In genomic region chr19:41434450-41434849, GRCh38 we compare ENCODE assay signal across 24 cellular contexts. TPM values are rescaled to one million over a fixed set of nuclear protein-coding genes. Genes with fewer than 3 reads are reported as not detected.
DNase-seq lines count a peak whose midpoint lies in the region; ATAC-seq and TF ChIP-seq lines count a peak whose summit lies in the region.
"Had no signal": no experiment of that assay in that cellular context is flagged by ENCODE, and none has a peak within 500 bp of the region (broad histone marks: within the 10 kb centered on the region; RNA-seq: fewer than 3 reads in every experiment).

No MANE protein-coding gene starts in this region.

- H3K27ac Mint-ChIP-seq in activated CD8-positive, alpha-beta T cell treated with anti-CD3 and anti-CD28 coated beads, Interleukin-2, amount 10 ng/mL, durations not matched to agents 7 days and 5 days: peak overlapping the region; percentile 39
- H3K27ac Mint-ChIP-seq in activated CD8-positive, alpha-beta T cell treated with anti-CD3 and anti-CD28 coated beads for 36 hours: no peak overlapping the region
- peak overlapping the region; percentile 49 for H3K27ac Mint-ChIP-seq in dendritic cell treated with granulocyte-macrophage colony-stimulating factor and Interleukin-4, amounts not matched to agents 40 ng/mL and 50 ng/mL, for 4 days
- no peak overlapping the region for H3K27ac Mint-ChIP-seq in Caco-2 (ENCODE audit: unreplicated experiment)
- H3K27ac Mint-ChIP-seq: activated CD4-positive, alpha-beta T cell treated with anti-CD3 and anti-CD28 coated beads for 36 hours; CD8-positive, alpha-beta T cell; natural killer cell; type B pancreatic cell had no signal

- peaks cover 35% of the 10 kb centered on the region for H3K36me3 Mint-ChIP-seq in activated CD8-positive, alpha-beta T cell treated with anti-CD3 and anti-CD28 coated beads, Interleukin-2, amount 10 ng/mL, durations not matched to agents 7 days and 5 days (ENCODE audit: low read depth)
- H3K36me3 Mint-ChIP-seq in activated CD8-positive, alpha-beta T cell treated with anti-CD3 and anti-CD28 coated beads for 36 hours (ENCODE audit: low read depth): peaks cover 18% of the 10 kb centered on the region
- peaks cover 82% of the 10 kb centered on the region for H3K36me3 Mint-ChIP-seq in dendritic cell treated with granulocyte-macrophage colony-stimulating factor and Interleukin-4, amounts not matched to agents 40 ng/mL and 50 ng/mL, for 4 days (ENCODE audit: low read depth)
- peaks cover 22% of the 10 kb centered on the region for H3K36me3 Mint-ChIP-seq in Caco-2 (ENCODE audit: insufficient read depth, unreplicated experiment)
- H3K36me3 Mint-ChIP-seq: natural killer cell had no signal

- no TSS peak for BruUV-seq in Caco-2 (replicated peaks; lab: Mats Ljungman, UMichigan)

- peaks cover 4% of the 10 kb centered on the region; the same call in 1 of the 2 replicates for H3K4me1 ChIP-seq in HEK293 (ENCODE audit: control insufficient read depth, insufficient read depth, low read length)
- H3K4me1 ChIP-seq in Caco-2: no peaks in the 10 kb centered on the region

- H3K27me3 Mint-ChIP-seq in activated CD8-positive, alpha-beta T cell treated with anti-CD3 and anti-CD28 coated beads, Interleukin-2, amount 10 ng/mL, durations not matched to agents 7 days and 5 days (ENCODE audit: low read depth): no peaks in the 10 kb centered on the region
- H3K27me3 Mint-ChIP-seq in activated CD8-positive, alpha-beta T cell treated with anti-CD3 and anti-CD28 coated beads for 36 hours: no peaks in the 10 kb centered on the region
- no peaks in the 10 kb centered on the region for H3K27me3 Mint-ChIP-seq in dendritic cell treated with granulocyte-macrophage colony-stimulating factor and Interleukin-4, amounts not matched to agents 40 ng/mL and 50 ng/mL, for 4 days
- H3K27me3 Mint-ChIP-seq in Caco-2 (ENCODE audit: insufficient read depth, unreplicated experiment): no peaks in the 10 kb centered on the region
- H3K27me3 Mint-ChIP-seq: activated CD4-positive, alpha-beta T cell treated with anti-CD3 and anti-CD28 coated beads for 36 hours; type B pancreatic cell had no signal

- H3K36me3 ChIP-seq in HEK293 (ENCODE audit: control insufficient read depth in 2 of 2, insufficient read depth in 1 of 2, low read length in 2 of 2) (peaks cover 31 to 43% of the 10 kb centered on the region in 2 experiments; a peak in 2 of 3 replicates), Caco-2 (ENCODE audit: control insufficient read depth, insufficient read depth, low read length) (peaks cover 1% of the 10 kb centered on the region)

- no peak for ATAC-seq in activated CD8-positive, alpha-beta T cell treated with anti-CD3 and anti-CD28 coated beads, Interleukin-2, amount 10 ng/mL, durations not matched to agents 7 days and 5 days
- no peak for ATAC-seq in activated CD8-positive, alpha-beta T cell treated with anti-CD3 and anti-CD28 coated beads for 36 hours
- ATAC-seq: activated CD4-positive, alpha-beta T cell treated with anti-CD3 and anti-CD28 coated beads for 36 hours; CD8-positive, alpha-beta T cell; natural killer cell had no signal

- intact Hi-C loops in activated CD8-positive, alpha-beta T cell treated with anti-CD3 and anti-CD28 coated beads for 36 hours (cut with micrococcal nuclease): no loop called here
- intact Hi-C loops in dendritic cell treated with granulocyte-macrophage colony-stimulating factor and Interleukin-4, amounts not matched to agents 40 ng/mL and 50 ng/mL, for 4 days (cut with micrococcal nuclease): loop anchor here (5.0 to 10.0 kb wide), 2 partner anchors 37 to 110 kb away; partner anchors contain the start of genes BCKDHA and EXOSC5
- intact Hi-C loops in Caco-2 (cut with micrococcal nuclease; ENCODE audit: unreplicated experiment): no loop called here

- H3K4me3 ChIP-seq in HEK293 (ENCODE audit: low read depth, low read length) (no peak overlapping the region), Caco-2 (ENCODE audit: low read depth, low read length) (no peak overlapping the region)
- H3K4me3 ChIP-seq: SJCRH30, stomach had no signal

- POLR2A ChIA-PET in activated CD8-positive, alpha-beta T cell treated with anti-CD3 and anti-CD28 coated beads, Interleukin-2, amount 10 ng/mL, durations not matched to agents 7 days and 5 days (lab: Charles Lee): no interaction called here
- POLR2A ChIA-PET in activated CD8-positive, alpha-beta T cell treated with anti-CD3 and anti-CD28 coated beads for 36 hours (lab: Charles Lee): no interaction called here
- POLR2A ChIA-PET in HEK293 (lab: Yijun Ruan, JAX): interaction anchor here (0.7 to 1.5 kb wide), 2 partner anchors 16 to 71 kb away, joined by 6 to 10 read pairs; partner anchors contain the start of gene B9D2
- POLR2A ChIA-PET in Caco-2 (lab: Charles Lee): no interaction called here

- DNase-seq in activated CD8-positive, alpha-beta T cell treated with anti-CD3 and anti-CD28 coated beads, Interleukin-2, amount 10 ng/mL, durations not matched to agents 7 days and 5 days: no peak
- no peak for DNase-seq in activated CD8-positive, alpha-beta T cell treated with anti-CD3 and anti-CD28 coated beads for 36 hours
- DNase-seq in GM03348 (ENCODE audit: low spot score): no peak
- no peak for DNase-seq in Caco-2
- DNase-seq: ACHN; activated CD4-positive, alpha-beta T cell treated with anti-CD3 and anti-CD28 coated beads for 36 hours; activated T-cell treated with anti-CD3 and anti-CD28 coated beads, Interleukin-2, amount 50 U/mL, for 1 hour; CD8-positive, alpha-beta T cell; DMS79; erythroblast; kidney glomerular epithelial cell; mesendoderm; natural killer cell; NCI-H1436; NCI-H2171; OCI-M1; SJCRH30; stomach; T-helper 9 cell had no signal

- TF ChIP-seq CTCF in activated CD8-positive, alpha-beta T cell treated with anti-CD3 and anti-CD28 coated beads for 36 hours (IDR thresholded peaks at IDR 0.05): no peak
- no peak for TF ChIP-seq CTCF in HEK293 (tag by site-specific recombination; IDR thresholded peaks at IDR 0.05)
- no peak for TF ChIP-seq CTCF in Caco-2 (IDR thresholded peaks at IDR 0.05; ENCODE audit: insufficient read depth in 1 of 2, low read depth in 1 of 2, low read length in 1 of 2, severe bottlenecking in 1 of 2, unreplicated experiment in 1 of 2)

- H3K27me3 ChIP-seq in Caco-2 (replicated peaks; ENCODE audit: control insufficient read depth, insufficient read depth, low read length): no peaks in the 10 kb centered on the region
- H3K27me3 ChIP-seq: SJCRH30, stomach had no signal

- H3K9me3 ChIP-seq in HEK293 (ENCODE audit: control insufficient read depth, insufficient read depth, low read depth, low read length) (no peaks in the 10 kb centered on the region), Caco-2 (no peaks in the 10 kb centered on the region)
- H3K9me3 ChIP-seq: SJCRH30, stomach had no signal

- CTCF ChIA-PET in activated CD8-positive, alpha-beta T cell treated with anti-CD3 and anti-CD28 coated beads, Interleukin-2, amount 10 ng/mL, durations not matched to agents 7 days and 5 days (lab: Charles Lee): interaction anchor here (0.8 kb wide), 1 partner anchor 129 kb away, joined by 3 read pairs; no protein-coding TSS in a partner anchor
- CTCF ChIA-PET in activated CD8-positive, alpha-beta T cell treated with anti-CD3 and anti-CD28 coated beads for 36 hours (lab: Charles Lee): interaction anchor here (1.0 kb wide), 1 partner anchor 15 kb away, joined by 3 read pairs; no protein-coding TSS in a partner anchor
- CTCF ChIA-PET in HEK293 (lab: Yijun Ruan, JAX): interaction anchor here (1.6 kb wide), 1 partner anchor 14 kb away, joined by 6 read pairs; no protein-coding TSS in a partner anchor
- CTCF ChIA-PET in Caco-2 (lab: Charles Lee): no interaction called here

- peaks cover 30% of the 10 kb centered on the region for H3K4me1 Mint-ChIP-seq in activated CD8-positive, alpha-beta T cell treated with anti-CD3 and anti-CD28 coated beads, Interleukin-2, amount 10 ng/mL, durations not matched to agents 7 days and 5 days (ENCODE audit: low read depth)
- peaks cover 14% of the 10 kb centered on the region for H3K4me1 Mint-ChIP-seq in activated CD8-positive, alpha-beta T cell treated with anti-CD3 and anti-CD28 coated beads for 36 hours (ENCODE audit: low read depth)
- H3K4me1 Mint-ChIP-seq in dendritic cell treated with granulocyte-macrophage colony-stimulating factor and Interleukin-4, amounts not matched to agents 40 ng/mL and 50 ng/mL, for 4 days (ENCODE audit: low read depth): peaks cover 34% of the 10 kb centered on the region
- H3K4me1 Mint-ChIP-seq in Caco-2 (ENCODE audit: low read depth, unreplicated experiment): peaks cover 6% of the 10 kb centered on the region

- no peak overlapping the region for H3K27ac ChIP-seq in HEK293 (ENCODE audit: extremely low read depth, low read depth, low read length)
- H3K27ac ChIP-seq: SJCRH30, stomach had no signal

- H3K9me3 Mint-ChIP-seq in activated CD8-positive, alpha-beta T cell treated with anti-CD3 and anti-CD28 coated beads, Interleukin-2, amount 10 ng/mL, durations not matched to agents 7 days and 5 days (ENCODE audit: insufficient read depth): no peaks in the 10 kb centered on the region
- H3K9me3 Mint-ChIP-seq in activated CD8-positive, alpha-beta T cell treated with anti-CD3 and anti-CD28 coated beads for 36 hours: no peaks in the 10 kb centered on the region
- no peaks in the 10 kb centered on the region for H3K9me3 Mint-ChIP-seq in dendritic cell treated with granulocyte-macrophage colony-stimulating factor and Interleukin-4, amounts not matched to agents 40 ng/mL and 50 ng/mL, for 4 days
- no peaks in the 10 kb centered on the region for H3K9me3 Mint-ChIP-seq in Caco-2 (ENCODE audit: unreplicated experiment)
- H3K9me3 Mint-ChIP-seq: CD8-positive, alpha-beta T cell; natural killer cell; type B pancreatic cell had no signal

- H3K4me3 Mint-ChIP-seq in activated CD8-positive, alpha-beta T cell treated with anti-CD3 and anti-CD28 coated beads, Interleukin-2, amount 10 ng/mL, durations not matched to agents 7 days and 5 days: no peak overlapping the region
- no peak overlapping the region for H3K4me3 Mint-ChIP-seq in activated CD8-positive, alpha-beta T cell treated with anti-CD3 and anti-CD28 coated beads for 36 hours
- H3K4me3 Mint-ChIP-seq in dendritic cell treated with granulocyte-macrophage colony-stimulating factor and Interleukin-4, amounts not matched to agents 40 ng/mL and 50 ng/mL, for 4 days: no peak overlapping the region
- H3K4me3 Mint-ChIP-seq in Caco-2 (ENCODE audit: unreplicated experiment): no peak overlapping the region
- H3K4me3 Mint-ChIP-seq: activated CD4-positive, alpha-beta T cell treated with anti-CD3 and anti-CD28 coated beads for 36 hours; CD8-positive, alpha-beta T cell; natural killer cell; type B pancreatic cell had no signal

RNA-seq across cellular contexts. Expression of gene DMAC2, which starts 5.3 kb away (rescaled TPM):
- total RNA-seq in activated CD8-positive, alpha-beta T cell treated with anti-CD3 and anti-CD28 coated beads, Interleukin-2, amount 10 ng/mL, durations not matched to agents 7 days and 5 days: 10 to 100 TPM; 44.8 to 47.0 TPM
- 10 to 100 TPM; 47.6 to 51.5 TPM for total RNA-seq in activated CD8-positive, alpha-beta T cell treated with anti-CD3 and anti-CD28 coated beads for 36 hours
- total RNA-seq in Caco-2 (2022): 75.9 and 85.0 TPM in 2 replicates

RNA-seq across cellular contexts. Expression of gene B3GNT8, which starts 7.3 kb away (rescaled TPM):
- 1 to 10 TPM; 2.9 to 5.2 TPM for total RNA-seq in activated CD8-positive, alpha-beta T cell treated with anti-CD3 and anti-CD28 coated beads, Interleukin-2, amount 10 ng/mL, durations not matched to agents 7 days and 5 days
- total RNA-seq in activated CD8-positive, alpha-beta T cell treated with anti-CD3 and anti-CD28 coated beads for 36 hours: 1 to 10 TPM in 1 of 2 experiments, under 1 TPM in 1; 0.59 to 1.1 TPM
- total RNA-seq in Caco-2 (2022): 3.1 and 3.7 TPM in 2 replicates

RNA-seq across cellular contexts. Expression of gene ERICH4, which starts 8.5 kb away (rescaled TPM):
- total RNA-seq in activated CD8-positive, alpha-beta T cell treated with anti-CD3 and anti-CD28 coated beads, Interleukin-2, amount 10 ng/mL, durations not matched to agents 7 days and 5 days: not detected
- not detected for total RNA-seq in activated CD8-positive, alpha-beta T cell treated with anti-CD3 and anti-CD28 coated beads for 36 hours
- total RNA-seq in Caco-2 (2022): not detected in 2 replicates
- total RNA-seq: activated CD4-positive, alpha-beta T cell treated with anti-CD3 and anti-CD28 coated beads for 36 hours; bronchial epithelial cell; CD8-positive, alpha-beta T cell; frontal cortex; natural killer cell; SJCRH30; stomach had no signal

RNA-seq across cellular contexts. Expression of gene BCKDHA, which starts 36.8 kb away (rescaled TPM):
- 10 to 100 TPM; 15.8 to 24.5 TPM for total RNA-seq in activated CD8-positive, alpha-beta T cell treated with anti-CD3 and anti-CD28 coated beads, Interleukin-2, amount 10 ng/mL, durations not matched to agents 7 days and 5 days
- total RNA-seq in activated CD8-positive, alpha-beta T cell treated with anti-CD3 and anti-CD28 coated beads for 36 hours: 10 to 100 TPM; 32.3 to 36.9 TPM
- total RNA-seq in Caco-2 (2022): 9.4 and 19.4 TPM in 2 replicates

RNA-seq across cellular contexts. Expression of gene EXOSC5, which starts 37.3 kb away (rescaled TPM):
- total RNA-seq in activated CD8-positive, alpha-beta T cell treated with anti-CD3 and anti-CD28 coated beads, Interleukin-2, amount 10 ng/mL, durations not matched to agents 7 days and 5 days: 10 to 100 TPM; 25.3 to 26.6 TPM
- 10 to 100 TPM; 46.6 to 47.0 TPM for total RNA-seq in activated CD8-positive, alpha-beta T cell treated with anti-CD3 and anti-CD28 coated beads for 36 hours
- 36.6 and 37.3 TPM in 2 replicates for total RNA-seq in Caco-2 (2022)

Comparison
In these comparisons a context has a peak if more than half of its experiments do, and no peak if none do; other contexts are left out.
1. H3K27ac Mint-ChIP-seq: peak in activated CD8-positive, alpha-beta T cell treated with anti-CD3 and anti-CD28 coated beads, Interleukin-2, amount 10 ng/mL, durations not matched to agents 7 days and 5 days (single experiment) and dendritic cell treated with granulocyte-macrophage colony-stimulating factor and Interleukin-4, amounts not matched to agents 40 ng/mL and 50 ng/mL, for 4 days (single experiment); none in activated CD8-positive, alpha-beta T cell treated with anti-CD3 and anti-CD28 coated beads for 36 hours (single experiment) and Caco-2 (single experiment).